8 cellular contexts compared by ENCODE assay signal in genomic region chr17:2336215-2337151, GRCh38. TPM values are rescaled to one million over a fixed set of nuclear protein-coding genes. Genes with fewer than 3 reads are reported as not detected.
DNase-seq lines count a peak whose midpoint lies in the region; ATAC-seq, FAIRE-seq and TF ChIP-seq lines count a peak whose summit lies in the region.

TSR1 (minus strand) TSS chr17:2336457; CDS start chr17:2336427, 30 bp downstream.

- H3K9me3 ChIP-seq in ascending aorta (no peaks in the 10 kb centered on the region), right cardiac atrium (ENCODE audit: control insufficient read depth, low read length) (no peaks in the 10 kb centered on the region), aorta (ENCODE audit: control insufficient read depth, low read length) (no peaks in the 10 kb centered on the region)

- WGBS in right cardiac atrium: under 1% methylated on average over 77 of the region's 77 CpGs
- 0 to 1% methylated on average over 77 of the region's 77 CpGs for WGBS in aorta, 2 donors

- H3K4me3 ChIP-seq in ascending aorta (peak within 1 kb of the TSS; percentile 95 to 98), right cardiac atrium (ENCODE audit: low read length) (peak within 1 kb of the TSS; percentile 92), rectal smooth muscle tissue (ENCODE audit: low read length) (peak within 1 kb of the TSS; percentile 84), aorta (ENCODE audit: low read length in 2 of 2) (peak within 1 kb of the TSS; percentile 92 to 96)

- H3K36me3 ChIP-seq in ascending aorta (peaks cover 34% of the 10 kb centered on the region in 2 donors), rectal smooth muscle tissue (ENCODE audit: control insufficient read depth, insufficient read depth, low read length) (peaks cover 21% of the 10 kb centered on the region), aorta (ENCODE audit: control insufficient read depth in 1 of 2, insufficient read depth in 2 of 2, low read length in 1 of 2) (peaks cover 0 to 1% of the 10 kb centered on the region in 2 donors)

- ATAC-seq in HG02798 (IDR thresholded peaks at IDR 0.05; ENCODE audit: poor library complexity, unreplicated experiment): peak; percentile 85
- peak; percentile 96 to 97 for ATAC-seq in right cardiac atrium
- peak; percentile 97 for ATAC-seq in aorta (ENCODE audit: low FRiP score)

- peak within 1 kb of the TSS; percentile 71 for H3K9ac ChIP-seq in rectal smooth muscle tissue (ENCODE audit: low read length)

- peak; percentile 98 for DNase-seq in GM12891 (ENCODE audit: insufficient read length, low spot score)
- peak; percentile 54 for DNase-seq in NCI-H146 treated with DMSO at 0.1 percent for 48 hours (lab: John Stamatoyannopoulos, UW; ENCODE audit: unreplicated experiment)
- peak; percentile 57 to 92 for DNase-seq in ascending aorta (ENCODE audit: low spot score in 2 of 2)
- DNase-seq in right cardiac atrium: peak; percentile 92 to 97 (median 97)
- DNase-seq in aorta: peak; percentile 93 to 97

- intact Hi-C loops in T-helper 2 cell treated with Interferon-gamma antibody and Interleukin-4, amounts not matched to agents 100 ng/mL and 5 ng/mL, for 36 hours (cut with micrococcal nuclease): loop anchor here (2.0 kb wide), 4 partner anchors 34 to 282 kb away; partner anchors contain the start of genes HIC1, MNT, SMG6 and SRR
- intact Hi-C loops in ascending aorta (cut with DNase I) (loop anchor here (5.0 kb wide), 1 partner anchor 34 kb away; the partner anchor contains the start of genes SMG6 and SRR), right cardiac atrium (cut with DNase I) (no loop called here), aorta (cut with DNase I) (loop anchor here (5.0 to 10.0 kb wide), 2 partner anchors 56 to 78 kb away; no protein-coding TSS in a partner anchor)

- TF ChIP-seq POLR2A in GM12891 (IDR thresholded peaks at IDR 0.05; ENCODE audit: low read depth, low read length): peak; percentile 93

- H3K4me1 ChIP-seq in ascending aorta: peaks cover 11 to 13% of the 10 kb centered on the region in 2 donors
- H3K4me1 ChIP-seq in right cardiac atrium (ENCODE audit: control insufficient read depth, insufficient read depth, low read length): peaks cover 2% of the 10 kb centered on the region
- H3K4me1 ChIP-seq in rectal smooth muscle tissue (ENCODE audit: control insufficient read depth, insufficient read depth, low read length): peaks cover 8% of the 10 kb centered on the region
- no peaks in the 10 kb centered on the region for H3K4me1 ChIP-seq in aorta (ENCODE audit: control insufficient read depth in 1 of 2, insufficient read depth in 2 of 2, low read length in 2 of 2)

- TF ChIP-seq CTCF in ascending aorta (IDR thresholded peaks at IDR 0.05): peak in 1 of 3 experiments; percentile 33

- no peaks in the 10 kb centered on the region for H3K27me3 ChIP-seq in ascending aorta
- H3K27me3 ChIP-seq in right cardiac atrium (ENCODE audit: control insufficient read depth, insufficient read depth): no peaks in the 10 kb centered on the region
- H3K27me3 ChIP-seq in rectal smooth muscle tissue (ENCODE audit: control insufficient read depth, insufficient read depth, low read length): no peaks in the 10 kb centered on the region
- H3K27me3 ChIP-seq in aorta (ENCODE audit: control insufficient read depth in 1 of 2, insufficient read depth in 2 of 2, low read length in 1 of 2): no peaks in the 10 kb centered on the region

- H3K27ac ChIP-seq in ascending aorta: peak within 1 kb of the TSS; percentile 86 to 89
- H3K27ac ChIP-seq in right cardiac atrium (ENCODE audit: low read length): peak within 1 kb of the TSS; percentile 59
- peak within 1 kb of the TSS; percentile 87 for H3K27ac ChIP-seq in rectal smooth muscle tissue (ENCODE audit: low read depth, low read length)
- H3K27ac ChIP-seq in aorta (ENCODE audit: low read depth in 1 of 2, low read length in 2 of 2): peak within 1 kb of the TSS in 1 of 2 donors; percentile 29

- peak; percentile 99 for FAIRE-seq in GM12891 (lab: Jason Lieb, UNC)

TF ChIP-seq in GM12891, 5 proteins besides CTCF, POLR2A, EP300 and RAD21:
- TF ChIP-seq SPI1 (IDR thresholded peaks at IDR 0.05; ENCODE audit: low read depth, low read length): no peak
- peak; percentile 88 for TF ChIP-seq POLR2AphosphoS5 (IDR thresholded peaks at IDR 0.05; ENCODE audit: low read depth, low read length)
- peak; percentile 92 for TF ChIP-seq TAF1 (IDR thresholded peaks at IDR 0.05; ENCODE audit: low read depth, low read length)
- TF ChIP-seq POU2F2 (IDR thresholded peaks at IDR 0.05; ENCODE audit: low read depth, low read length): peak; percentile 82

RNA-seq across cellular contexts. Expression of gene TSR1, which starts in this region (rescaled TPM):
- polyA plus RNA-seq in GM12891 (2012; ENCODE audit: low read depth, missing spikeins): 32.4 TPM
- total RNA-seq in T-helper 2 cell treated with Interferon-gamma antibody and Interleukin-4, amounts not matched to agents 100 ng/mL and 5 ng/mL, for 36 hours: 38.7 and 41.4 TPM in 2 replicates
- total RNA-seq in ascending aorta (16.9 TPM), right cardiac atrium (10 to 100 TPM; 15.4 to 22.2 (median 18.0) TPM), aorta (10 to 100 TPM; 18.5 to 21.8 TPM)
- polyA plus RNA-seq in right cardiac atrium (12.3 TPM), aorta (10 to 100 TPM in 1 of 2 donors, 1 to 10 TPM in 1; 8.8 to 10.7 TPM)

Comparison
In these comparisons a context has a peak if more than half of its experiments do, and no peak if none do; other contexts are left out.
1. intact Hi-C loops: an anchor here in T-helper 2 cell treated with Interferon-gamma antibody and Interleukin-4, amounts not matched to agents 100 ng/mL and 5 ng/mL, for 36 hours (2.0 kb wide), ascending aorta (5.0 kb wide) and aorta (5.0 to 10.0 kb wide); none called in right cardiac atrium.